28 cellular contexts compared by ENCODE assay signal in genomic region chr14:33903369-33903768, GRCh38. TPM values are rescaled to one million over a fixed set of nuclear protein-coding genes. Genes with fewer than 3 reads are reported as not detected.
"Had no signal": no experiment of that assay in that cellular context is flagged by ENCODE, and none has a peak within 500 bp of the region (broad histone marks: within the 10 kb centered on the region; RNA-seq: fewer than 3 reads in every experiment).

No MANE protein-coding gene starts in this region.

- FAIRE-seq: colon, endometrium, endothelial cell of umbilical vein, frontal cortex had no signal

- H3K4me1 ChIP-seq: colonic mucosa, esophagus muscularis mucosa, esophagus squamous epithelium, foreskin keratinocyte, gastroesophageal sphincter, heart left ventricle, heart right ventricle had no signal

- DNase-seq: colonic mucosa; cortex of kidney; dermis blood vessel endothelial cell; dorsolateral prefrontal cortex; effector CD4-positive, alpha-beta T cell; effector CD8-positive, alpha-beta T cell; effector memory CD4-positive, alpha-beta T cell; effector memory CD8-positive, alpha-beta T cell; endodermal cell; esophagus squamous epithelium; foreskin fibroblast; foreskin keratinocyte; foreskin melanocyte; gastrocnemius medialis; glutamatergic neuron; head of caudate nucleus; heart left ventricle; heart right ventricle had no signal

- H3K9me3 Mint-ChIP-seq: dendritic cell treated with granulocyte-macrophage colony-stimulating factor and Interleukin-4, amounts not matched to agents 40 ng/mL and 50 ng/mL, for 4 days; endodermal cell had no signal

- H3K4me1 Mint-ChIP-seq: endodermal cell had no signal

- H3K9me3 ChIP-seq: colonic mucosa, esophagus muscularis mucosa, esophagus squamous epithelium, gastrocnemius medialis, gastroesophageal sphincter, heart left ventricle, heart right ventricle had no signal

- H3K36me3 ChIP-seq: colonic mucosa, esophagus muscularis mucosa, esophagus squamous epithelium, gastrocnemius medialis, gastroesophageal sphincter, heart left ventricle, heart right ventricle had no signal

- H3K27ac ChIP-seq: colonic mucosa, coronary artery, dorsolateral prefrontal cortex, epithelial cell of prostate, esophagus muscularis mucosa, esophagus squamous epithelium, foreskin keratinocyte, gastrocnemius medialis, gastroesophageal sphincter, heart left ventricle, heart right ventricle had no signal

- H3K4me3 Mint-ChIP-seq: dendritic cell treated with granulocyte-macrophage colony-stimulating factor and Interleukin-4, amounts not matched to agents 40 ng/mL and 50 ng/mL, for 4 days; effector memory CD8-positive, alpha-beta T cell; endodermal cell had no signal

- H3K4me3 ChIP-seq: colonic mucosa, coronary artery, dorsolateral prefrontal cortex, esophagus muscularis mucosa, esophagus squamous epithelium, gastrocnemius medialis, gastroesophageal sphincter, heart left ventricle, heart right ventricle had no signal

- H3K27me3 ChIP-seq: colonic mucosa, dorsolateral prefrontal cortex, esophagus muscularis mucosa, esophagus squamous epithelium, gastrocnemius medialis, gastroesophageal sphincter, heart left ventricle, heart right ventricle had no signal

- H3K27ac Mint-ChIP-seq: dendritic cell treated with granulocyte-macrophage colony-stimulating factor and Interleukin-4, amounts not matched to agents 40 ng/mL and 50 ng/mL, for 4 days; effector memory CD8-positive, alpha-beta T cell; endodermal cell had no signal

- H3K27me3 Mint-ChIP-seq: dendritic cell treated with granulocyte-macrophage colony-stimulating factor and Interleukin-4, amounts not matched to agents 40 ng/mL and 50 ng/mL, for 4 days; effector memory CD8-positive, alpha-beta T cell had no signal

- ATAC-seq: effector memory CD8-positive, alpha-beta T cell; esophagus mucosa; foreskin keratinocyte; gastrocnemius medialis; gastroesophageal sphincter; heart left ventricle; heart right ventricle had no signal

RNA-seq across cellular contexts. Expression of gene EGLN3, which starts 47.5 kb away (rescaled TPM):
- polyA plus RNA-seq: endothelial cell of umbilical vein had no signal
